In genomic region chr7:64887756-64888508, GRCh38 we compare ENCODE assay signal across 8 cellular contexts. TPM values are rescaled to one million over a fixed set of nuclear protein-coding genes. Genes with fewer than 3 reads are reported as not detected.
DNase-seq lines count a peak whose midpoint lies in the region; ATAC-seq and TF ChIP-seq lines count a peak whose summit lies in the region.

No MANE protein-coding gene starts in this region.

- peaks cover 0 to 13% (median 3%) of the 10 kb centered on the region in 4 donors for H3K4me1 ChIP-seq in Peyer's patch
- peaks cover 4 to 20% of the 10 kb centered on the region in 2 donors for H3K4me1 ChIP-seq in left lung

- peaks cover 0 to 8% of the 10 kb centered on the region in 2 donors for H3K27me3 ChIP-seq in Peyer's patch
- H3K27me3 ChIP-seq in left lung = peaks cover 7 to 67% of the 10 kb centered on the region in 2 donors

- H3K36me3 ChIP-seq in Peyer's patch = no peaks in the 10 kb centered on the region
- H3K36me3 ChIP-seq in left lung = no peaks in the 10 kb centered on the region

- TF ChIP-seq CTCF in GM12873 (IDR thresholded peaks at IDR 0.05; ENCODE audit: insufficient read depth, low read depth, low read length, missing control alignments) (peak; percentile 39), Peyer's patch (IDR thresholded peaks at IDR 0.05) (peak in 4 of 6 experiments; percentile 12 to 45 (median 42)), left lung (IDR thresholded peaks at IDR 0.05) (peak; percentile 19 to 50)

- H3K4me3 ChIP-seq in Peyer's patch (peak overlapping the region; percentile 36 to 59 (median 48)), left lung (peak overlapping the region; percentile 31 to 48)

- intact Hi-C loops in left lung (cut with DNase I) = no loop called here

- H3K9me3 ChIP-seq in Peyer's patch (no peaks in the 10 kb centered on the region), left lung (no peaks in the 10 kb centered on the region)

- ATAC-seq in left lung (peak; percentile 80), HG03460 (IDR thresholded peaks at IDR 0.05; ENCODE audit: unreplicated experiment) (no peak), HG03439 (IDR thresholded peaks at IDR 0.05; ENCODE audit: unreplicated experiment) (no peak), esophagus mucosa (no peak)

- peak in 2 of 3 donors; percentile 30 to 70 for DNase-seq in Peyer's patch
- DNase-seq in cerebellar cortex (ENCODE audit: low spot score) = peak; percentile 36
- DNase-seq in left lung = peak in 1 of 2 donors; percentile 52
- DNase-seq in stimulated activated CD8-positive, alpha-beta memory T cell treated with anti-CD3 and anti-CD28 coated beads, Interleukin-12 subunit alpha, Interleukin-12 subunit beta, amount 100 ng/mL, for 1 hour (ENCODE audit: low read depth) = peak; percentile 15

- TF ChIP-seq POLR2A in Peyer's patch (IDR thresholded peaks at IDR 0.05) = no peak

- H3K27ac ChIP-seq in Peyer's patch = no peak overlapping the region
- H3K27ac ChIP-seq in left lung = no peak overlapping the region

RNA-seq across cellular contexts. Expression of gene ZNF273, which starts 15.1 kb away (rescaled TPM):
- total RNA-seq in Peyer's patch = 1 to 10 TPM; 1.6 to 9.1 (median 3.4) TPM
- 1 to 10 TPM; 5.0 to 5.8 TPM for total RNA-seq in left lung
- total RNA-seq in esophagus mucosa = 6.0 TPM
